ENCODE assay signal across 18 cellular contexts in the genomic region with DNA sequence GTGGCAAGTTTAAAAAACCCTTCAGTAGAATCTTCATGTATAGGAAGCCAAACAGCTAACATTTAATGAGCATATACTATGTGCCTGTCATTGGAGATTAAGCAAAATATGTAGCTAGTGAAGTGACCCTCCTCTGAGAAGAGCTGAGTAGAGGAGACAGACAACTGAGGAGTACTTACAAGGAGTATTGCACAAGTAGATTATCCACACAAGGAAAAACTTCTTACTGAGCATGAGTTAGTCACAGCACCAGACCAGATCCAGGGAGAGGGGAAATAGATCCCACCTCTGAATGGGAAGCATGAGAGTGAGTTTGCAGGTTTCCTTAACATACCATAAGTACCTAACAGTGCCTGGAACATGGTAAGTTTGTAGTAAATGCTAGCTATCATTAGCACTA.
"Had no signal": no experiment of that assay in that cellular context is flagged by ENCODE, and none has a peak within 500 bp of the region (broad histone marks: within the 10 kb centered on the region; RNA-seq: fewer than 3 reads in every experiment).

No MANE protein-coding gene starts in this region.

- H3K36me3 ChIP-seq: left ventricle myocardium inferior, ovary had no signal

- H2AFZ ChIP-seq: hepatocyte had no signal

- H3K4me3 ChIP-seq: coronary artery, hepatocyte, left ventricle myocardium inferior, ovary, psoas muscle, tibial artery had no signal

- H3K4me2 ChIP-seq: hepatocyte had no signal

- H3K27me3 ChIP-seq: hepatocyte, ovary, tibial artery had no signal

- DNase-seq: activated gamma-delta T cell treated with Interleukin-2 at 50 U/mL for 16 hours; activated T-cell treated with anti-CD3 and anti-CD28 coated beads, Interleukin-2, amount 50 U/mL, for 1 hour; cerebellar nuclear complex; foreskin melanocyte; immature natural killer cell; left ventricle myocardium inferior; ovary; psoas muscle; right cardiac atrium; stimulated activated CD4-positive, alpha-beta T cell treated with anti-CD3 and anti-CD28 coated beads, Interleukin-1b, Interleukin-23, amount 100 ng/mL, for 48 hours; stimulated activated naive CD8-positive, alpha-beta T cell treated with anti-CD3 and anti-CD28 coated beads, Interleukin-15, amount 100 ng/mL, for 72 hours; T-helper 9 cell; tibial artery had no signal

- H3K9me3 ChIP-seq: left ventricle myocardium inferior, ovary, psoas muscle, tibial artery had no signal

- ATAC-seq: activated naive CD4-positive, alpha-beta T cell treated with anti-CD3 and anti-CD28 coated beads, Interleukin-2, amount 50 U/mL, for 72 hours; natural killer cell treated with Interleukin-12 subunit alpha and Interleukin-12 subunit beta and Interleukin-15 and Interleukin-18, amount 100 ng/mL, for 72 hours; psoas muscle; right cardiac atrium; stimulated activated naive CD8-positive, alpha-beta T cell treated with anti-CD3 and anti-CD28 coated beads, Interleukin-15, amount 100 ng/mL, for 72 hours; WTC11 had no signal

- H3K27ac ChIP-seq: coronary artery, hepatocyte, left ventricle myocardium inferior, ovary, psoas muscle, tibial artery had no signal
